Comparison of ENCODE assay signal across 2 cellular contexts in the genomic region with DNA sequence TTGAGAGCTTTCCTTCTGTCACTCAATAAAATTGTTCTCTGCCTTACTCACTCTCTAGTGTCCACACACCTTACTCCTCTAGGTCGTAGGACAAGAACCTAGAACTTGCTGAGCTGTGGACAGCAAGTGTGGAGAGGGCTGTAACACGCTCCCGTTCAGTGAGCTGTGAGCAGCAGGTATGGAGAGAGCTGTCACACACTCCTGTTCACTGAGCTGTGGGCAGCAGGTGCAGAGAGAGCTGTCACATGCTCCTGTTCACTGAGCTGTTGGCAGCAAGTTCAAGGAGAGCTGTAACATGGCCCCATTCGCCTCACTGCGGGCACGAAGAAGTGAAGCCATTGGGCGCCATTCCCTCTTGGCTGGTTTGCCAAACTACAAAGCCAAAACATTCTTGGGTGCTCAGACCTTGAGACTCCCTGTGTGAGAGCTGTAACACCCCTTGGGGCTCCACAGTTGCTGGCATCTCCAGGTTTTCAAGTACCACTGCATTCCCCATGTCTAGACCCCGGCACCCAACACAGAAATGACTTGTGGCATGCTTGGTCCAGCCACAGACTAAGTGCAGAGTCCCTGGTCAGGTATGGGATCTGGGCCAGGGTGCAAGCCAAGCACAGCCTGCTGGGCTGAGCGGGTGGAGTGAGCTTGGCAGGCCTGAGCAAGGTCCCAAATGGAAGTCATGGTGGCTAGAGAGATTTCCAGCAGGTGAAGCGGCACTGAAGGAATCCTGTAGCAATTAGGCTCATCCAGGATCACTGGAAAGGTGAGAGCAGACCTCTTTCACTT.
TF ChIP-seq lines count a peak whose summit lies in the region.

No MANE protein-coding gene starts in this region.

TF ChIP-seq in GM12878, 131 proteins besides CTCF, POLR2A, EP300 and RAD21:
- TF ChIP-seq CREB1 (IDR thresholded peaks at IDR 0.05; ENCODE audit: low read depth): no peak
- peak; percentile 45; the same call in 1 of the 2 replicates for TF ChIP-seq EED (IDR thresholded peaks at IDR 0.05; ENCODE audit: low read depth)

TF ChIP-seq in HepG2, 621 proteins besides CTCF, POLR2A, EP300 and RAD21:
- TF ChIP-seq, protein P1, sequence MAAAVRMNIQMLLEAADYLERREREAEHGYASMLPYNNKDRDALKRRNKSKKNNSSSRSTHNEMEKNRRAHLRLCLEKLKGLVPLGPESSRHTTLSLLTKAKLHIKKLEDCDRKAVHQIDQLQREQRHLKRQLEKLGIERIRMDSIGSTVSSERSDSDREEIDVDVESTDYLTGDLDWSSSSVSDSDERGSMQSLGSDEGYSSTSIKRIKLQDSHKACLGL (CRISPR knock-in tag; IDR thresholded peaks at IDR 0.05): no peak
